In genomic region chr10:87014986-87015716, GRCh38 we compare ENCODE assay signal across 16 cellular contexts. TPM values are rescaled to one million over a fixed set of nuclear protein-coding genes. Genes with fewer than 3 reads are reported as not detected.
"Had no signal": no experiment of that assay in that cellular context is flagged by ENCODE, and none has a peak within 500 bp of the region (broad histone marks: within the 10 kb centered on the region; RNA-seq: fewer than 3 reads in every experiment).

No MANE protein-coding gene starts in this region.

RNA-seq across cellular contexts. Expression of gene FAM25A, which starts 4.9 kb away (rescaled TPM):
- total RNA-seq: kidney epithelial cell, left ventricle myocardium inferior, lung, mesothelial cell of epicardium, mononuclear cell, natural killer cell, occipital lobe, osteocyte, posterior vena cava, psoas muscle, sigmoid colon, spleen, subcutaneous adipose tissue, thoracic aorta, upper lobe of right lung had no signal
- polyA plus RNA-seq: sigmoid colon, small intestine, spleen had no signal

RNA-seq across cellular contexts. Expression of gene ADIRF, which starts 46.9 kb away (rescaled TPM):
- total RNA-seq: kidney epithelial cell, mesothelial cell of epicardium, mononuclear cell, natural killer cell, occipital lobe, osteocyte had no signal

RNA-seq across cellular contexts. Expression of gene SNCG, which starts 56.8 kb away (rescaled TPM):
- total RNA-seq: kidney epithelial cell, mononuclear cell, natural killer cell, osteocyte had no signal

RNA-seq across cellular contexts. Expression of gene MMRN2, which starts 57.7 kb away (rescaled TPM):
- total RNA-seq: osteocyte had no signal
